In genomic region chr17:62935481-62935880, GRCh38 we compare ENCODE assay signal across 27 cellular contexts.
"Had no signal": no experiment of that assay in that cellular context is flagged by ENCODE, and none has a peak within 500 bp of the region (broad histone marks: within the 10 kb centered on the region; RNA-seq: fewer than 3 reads in every experiment).

No MANE protein-coding gene starts in this region.

- ATAC-seq: foreskin keratinocyte; gastroesophageal sphincter; heart left ventricle; left lobe of liver; natural killer cell treated with Interleukin-12 subunit alpha and Interleukin-12 subunit beta and Interleukin-15 and Interleukin-18, amount 100 ng/mL, for 72 hours; sciatic nerve; stimulated activated memory B cell treated with anti-CD40 and anti-IgM and Interleukin-4, amounts not matched to agents 10 μg/mL and 1 μg/mL and 100 μg/mL, for 72 hours; stimulated activated naive CD8-positive, alpha-beta T cell treated with anti-CD3 and anti-CD28 coated beads, Interleukin-15, Interleukin-2, amounts not matched to agents 100 U/mL and 50 U/mL, for 24 hours; upper lobe of right lung had no signal

- H3K27me3 ChIP-seq: colonic mucosa, hepatocyte, testis, upper lobe of right lung, vagina had no signal

- H3K27ac ChIP-seq: colonic mucosa, esophagus muscularis mucosa, foreskin keratinocyte, gastroesophageal sphincter, heart left ventricle, hepatocyte, neutrophil, parathyroid adenoma, testis, tibial artery, upper lobe of right lung, vagina had no signal

- H2AFZ ChIP-seq: hepatocyte, parathyroid adenoma had no signal

- H3K4me2 ChIP-seq: hepatocyte had no signal

- H3K9me3 ChIP-seq: colonic mucosa, neutrophil, testis, upper lobe of right lung, vagina had no signal

- H3K4me1 Mint-ChIP-seq: endodermal cell; naive B cell; stimulated activated memory B cell treated with anti-CD40 and anti-IgM and Interleukin-4, amounts not matched to agents 10 μg/mL and 1 μg/mL and 100 μg/mL, for 72 hours had no signal

- H3K4me3 Mint-ChIP-seq: dendritic cell treated with granulocyte-macrophage colony-stimulating factor and Interleukin-4, amounts not matched to agents 40 ng/mL and 50 ng/mL, for 4 days; endodermal cell; memory B cell; naive B cell; natural killer cell treated with Interleukin-12 subunit alpha and Interleukin-12 subunit beta and Interleukin-15 and Interleukin-18, amount 100 ng/mL, for 72 hours; stimulated activated memory B cell treated with anti-CD40 and anti-IgM and Interleukin-4, amounts not matched to agents 10 μg/mL and 1 μg/mL and 100 μg/mL, for 72 hours had no signal

- H3K4me3 ChIP-seq: colonic mucosa, esophagus muscularis mucosa, gastroesophageal sphincter, heart left ventricle, hepatocyte, lung, testis, tibial artery, upper lobe of right lung, vagina had no signal

- H3K27ac Mint-ChIP-seq: dendritic cell treated with granulocyte-macrophage colony-stimulating factor and Interleukin-4, amounts not matched to agents 40 ng/mL and 50 ng/mL, for 4 days; endodermal cell; memory B cell; naive B cell; natural killer cell treated with Interleukin-12 subunit alpha and Interleukin-12 subunit beta and Interleukin-15 and Interleukin-18, amount 100 ng/mL, for 72 hours; progenitor cell of endocrine pancreas; stimulated activated memory B cell treated with anti-CD40 and anti-IgM and Interleukin-4, amounts not matched to agents 10 μg/mL and 1 μg/mL and 100 μg/mL, for 72 hours had no signal

- H3K79me2 ChIP-seq: hepatocyte, parathyroid adenoma had no signal

- H3K36me3 ChIP-seq: colonic mucosa, esophagus muscularis mucosa, gastroesophageal sphincter, heart left ventricle, neutrophil, tibial artery, upper lobe of right lung, vagina had no signal

- H3K9me3 Mint-ChIP-seq: dendritic cell treated with granulocyte-macrophage colony-stimulating factor and Interleukin-4, amounts not matched to agents 40 ng/mL and 50 ng/mL, for 4 days; natural killer cell treated with Interleukin-12 subunit alpha and Interleukin-12 subunit beta and Interleukin-15 and Interleukin-18, amount 100 ng/mL, for 72 hours; stimulated activated memory B cell treated with anti-CD40 and anti-IgM and Interleukin-4, amounts not matched to agents 10 μg/mL and 1 μg/mL and 100 μg/mL, for 72 hours had no signal

- H3K9ac ChIP-seq: parathyroid adenoma had no signal

- DNase-seq: colonic mucosa; effector CD8-positive, alpha-beta T cell; endodermal cell; foreskin keratinocyte; heart left ventricle; kidney; naive B cell; stimulated activated CD4-positive, alpha-beta T cell treated with anti-CD3 and anti-CD28 coated beads, Interleukin-4, amount 100 ng/mL, for 4 hours; stimulated activated naive CD8-positive, alpha-beta T cell treated with anti-CD3 and anti-CD28 coated beads, Interleukin-15, Interleukin-2, amounts not matched to agents 100 U/mL and 50 U/mL, for 24 hours; substantia nigra; testis; tibial artery; upper lobe of right lung had no signal

- H3K36me3 Mint-ChIP-seq: memory B cell; naive B cell; stimulated activated memory B cell treated with anti-CD40 and anti-IgM and Interleukin-4, amounts not matched to agents 10 μg/mL and 1 μg/mL and 100 μg/mL, for 72 hours had no signal

- H3K4me1 ChIP-seq: colonic mucosa, esophagus muscularis mucosa, foreskin keratinocyte, gastroesophageal sphincter, parathyroid adenoma, testis, tibial artery, upper lobe of right lung, vagina had no signal
